In genomic region chr2:234702731-234703225, GRCh38 we compare ENCODE assay signal across 23 cellular contexts.
DNase-seq lines count a peak whose midpoint lies in the region; ATAC-seq and TF ChIP-seq lines count a peak whose summit lies in the region.
"Had no signal": no experiment of that assay in that cellular context is flagged by ENCODE, and none has a peak within 500 bp of the region (broad histone marks: within the 10 kb centered on the region; RNA-seq: fewer than 3 reads in every experiment).

No MANE protein-coding gene starts in this region.

- no peak for ATAC-seq in HG03354 (IDR thresholded peaks at IDR 0.05; ENCODE audit: poor library complexity, severe bottlenecking, unreplicated experiment)
- ATAC-seq: activated CD8-positive, alpha-beta T cell treated with anti-CD3 and anti-CD28 coated beads, Interleukin-2, amount 10 ng/mL, durations not matched to agents 7 days and 5 days had no signal

- BruUV-seq in Caco-2 (replicated peaks; lab: Mats Ljungman, UMichigan) = no TSS peak
- BruUV-seq in MCF 10A (replicated peaks; lab: Mats Ljungman, UMichigan) = no TSS peak

- DNase-seq in Caco-2 = peak; percentile 20 to 44
- DNase-seq in M059J (ENCODE audit: low read depth) = peak; percentile 42
- peak; percentile 43 for DNase-seq in MCF 10A (ENCODE audit: unreplicated experiment)
- DNase-seq in neural progenitor cell (ENCODE audit: low spot score) = no peak
- DNase-seq in NCI-H2171 (lab: John Stamatoyannopoulos, UW) = no peak
- no peak for DNase-seq in SHP77 treated with DMSO at 0.1 percent for 48 hours (lab: John Stamatoyannopoulos, UW)
- DNase-seq: activated CD4-positive, alpha-beta T cell treated with anti-CD3 and anti-CD28 coated beads for 1 hour; activated CD8-positive, alpha-beta T cell treated with anti-CD3 and anti-CD28 coated beads, Interleukin-2, amount 10 ng/mL, durations not matched to agents 7 days and 5 days; activated gamma-delta T cell; cerebellar nuclear complex; dorsolateral prefrontal cortex; GDM1; mesendoderm; MV-4-11; NCI-H1930; NCI-H226; stimulated activated CD4-positive, alpha-beta T cell treated with anti-CD3 and anti-CD28 coated beads, Interleukin-4, amount 100 ng/mL, for 4 hours; stimulated activated naive CD4-positive, alpha-beta T cell; testis had no signal

- H3K36me3 ChIP-seq in Caco-2 (ENCODE audit: control insufficient read depth, insufficient read depth, low read length) = no peaks in the 10 kb centered on the region
- H3K36me3 ChIP-seq in neural progenitor cell = no peaks in the 10 kb centered on the region
- H3K36me3 ChIP-seq: vagina had no signal

- H3K4me1 ChIP-seq in Caco-2 (peaks cover 4% of the 10 kb centered on the region; the same call in 1 of the 2 replicates), neural progenitor cell (peaks cover 4% of the 10 kb centered on the region)
- H3K4me1 ChIP-seq: testis, vagina had no signal

- intact Hi-C loops in Caco-2 (cut with micrococcal nuclease; ENCODE audit: unreplicated experiment) = no loop called here
- intact Hi-C loops in MCF 10A (cut with micrococcal nuclease) = no loop called here

- H3F3A ChIP-seq in neural progenitor cell (ENCODE audit: low read depth) = no peaks in the 10 kb centered on the region

- H3K4me3 Mint-ChIP-seq in Caco-2 (ENCODE audit: unreplicated experiment) (no peak overlapping the region), MCF 10A (ENCODE audit: unreplicated experiment) (no peak overlapping the region), neural progenitor cell (no peak overlapping the region)
- H3K4me3 Mint-ChIP-seq: activated CD8-positive, alpha-beta T cell treated with anti-CD3 and anti-CD28 coated beads, Interleukin-2, amount 10 ng/mL, durations not matched to agents 7 days and 5 days; T-helper 1 cell treated with Interleukin-12 subunit alpha and Interleukin-12 subunit beta and Interleukin-4 antibody, amounts not matched to agents 30 μg/mL and 1 μg/mL, for 36 hours had no signal

- no peaks in the 10 kb centered on the region for H3K27me3 ChIP-seq in Caco-2 (replicated peaks; ENCODE audit: control insufficient read depth, insufficient read depth, low read length)
- H3K27me3 ChIP-seq in neural progenitor cell = no peaks in the 10 kb centered on the region
- H3K27me3 ChIP-seq: testis, vagina had no signal

- no peak overlapping the region for H3K9ac ChIP-seq in neural progenitor cell

- H3K4me3 ChIP-seq in Caco-2 (ENCODE audit: low read depth, low read length) = no peak overlapping the region
- H3K4me3 ChIP-seq in neural progenitor cell = no peak overlapping the region
- H3K4me3 ChIP-seq: dorsolateral prefrontal cortex, SK-N-MC, testis, vagina had no signal

- H3K4me1 Mint-ChIP-seq in Caco-2 (ENCODE audit: low read depth, unreplicated experiment) (peaks cover 10% of the 10 kb centered on the region), MCF 10A (ENCODE audit: insufficient read depth, unreplicated experiment) (peaks cover 21% of the 10 kb centered on the region), neural progenitor cell (peaks cover 27% of the 10 kb centered on the region)

- no peak overlapping the region for H3K27ac Mint-ChIP-seq in Caco-2 (ENCODE audit: unreplicated experiment)
- H3K27ac Mint-ChIP-seq in MCF 10A (ENCODE audit: low read depth, unreplicated experiment) = no peak overlapping the region
- peak overlapping the region; percentile 59 for H3K27ac Mint-ChIP-seq in neural progenitor cell
- H3K27ac Mint-ChIP-seq: activated CD8-positive, alpha-beta T cell treated with anti-CD3 and anti-CD28 coated beads, Interleukin-2, amount 10 ng/mL, durations not matched to agents 7 days and 5 days; T-helper 1 cell treated with Interleukin-12 subunit alpha and Interleukin-12 subunit beta and Interleukin-4 antibody, amounts not matched to agents 30 μg/mL and 1 μg/mL, for 36 hours had no signal

- H3K9me3 Mint-ChIP-seq in Caco-2 (ENCODE audit: unreplicated experiment) = peaks cover 12% of the 10 kb centered on the region
- H3K9me3 Mint-ChIP-seq in MCF 10A (ENCODE audit: unreplicated experiment) = peaks cover 13% of the 10 kb centered on the region
- H3K9me3 Mint-ChIP-seq in neural progenitor cell = peaks cover 17% of the 10 kb centered on the region

- CTCF ChIA-PET in Caco-2 (lab: Charles Lee) = interaction anchor here (0.7 kb wide), 1 partner anchor 403 kb away, joined by 3 read pairs; no protein-coding TSS in a partner anchor
- CTCF ChIA-PET in MCF 10A (lab: Yijun Ruan, JAX) = interaction anchor here (1.1 kb wide), 1 partner anchor 158 kb away, joined by 3 read pairs; no protein-coding TSS in a partner anchor

- H3K4me2 ChIP-seq in neural progenitor cell = no peak overlapping the region

- no peaks in the 10 kb centered on the region for H3K79me2 ChIP-seq in neural progenitor cell (ENCODE audit: low read depth)

- no peak overlapping the region for H3K27ac ChIP-seq in neural progenitor cell
- H3K27ac ChIP-seq: dorsolateral prefrontal cortex, SK-N-MC, testis, vagina had no signal

- H3K27me3 Mint-ChIP-seq in Caco-2 (ENCODE audit: insufficient read depth, unreplicated experiment) (no peaks in the 10 kb centered on the region), MCF 10A (ENCODE audit: insufficient read depth, unreplicated experiment) (no peaks in the 10 kb centered on the region), neural progenitor cell (ENCODE audit: insufficient read depth, low read depth) (peaks cover 7% of the 10 kb centered on the region)

- no peaks in the 10 kb centered on the region for H4K20me1 ChIP-seq in neural progenitor cell (ENCODE audit: low read depth)

- TF ChIP-seq CTCF in Caco-2 (IDR thresholded peaks at IDR 0.05; ENCODE audit: insufficient read depth in 1 of 2, low read depth in 1 of 2, low read length in 1 of 2, severe bottlenecking in 1 of 2, unreplicated experiment in 1 of 2) (no peak), MCF 10A (IDR thresholded peaks at IDR 0.05; ENCODE audit: unreplicated experiment) (no peak), neural progenitor cell (IDR thresholded peaks at IDR 0.05) (no peak)

- POLR2A ChIA-PET in Caco-2 (lab: Charles Lee) (no interaction called here), MCF 10A (lab: Yijun Ruan, JAX) (interaction anchor here (0.6 kb wide), 1 partner anchor 23 kb away, joined by 4 read pairs; no protein-coding TSS in a partner anchor)

- H3K36me3 Mint-ChIP-seq in Caco-2 (ENCODE audit: insufficient read depth, unreplicated experiment) = no peaks in the 10 kb centered on the region
- H3K36me3 Mint-ChIP-seq in MCF 10A (ENCODE audit: insufficient read depth, unreplicated experiment) = no peaks in the 10 kb centered on the region
- H3K36me3 Mint-ChIP-seq in neural progenitor cell = peaks cover 2% of the 10 kb centered on the region

- no peak overlapping the region for H2AFZ ChIP-seq in neural progenitor cell (replicated peaks)

- no peaks in the 10 kb centered on the region; the same call in 1 of the 2 replicates for H3K9me3 ChIP-seq in Caco-2
- peaks cover 3% of the 10 kb centered on the region for H3K9me3 ChIP-seq in neural progenitor cell (ENCODE audit: low read depth)
- H3K9me3 ChIP-seq: testis, vagina had no signal

Comparison
In these comparisons a context has a peak if more than half of its experiments do, and no peak if none do; other contexts are left out.
1. DNase-seq: peak in Caco-2 (2 of 2), M059J (single experiment) and MCF 10A (single experiment); none in neural progenitor cell (single experiment), NCI-H2171 (single experiment) and SHP77 treated with DMSO at 0.1 percent for 48 hours (single experiment).